In the genomic region with DNA sequence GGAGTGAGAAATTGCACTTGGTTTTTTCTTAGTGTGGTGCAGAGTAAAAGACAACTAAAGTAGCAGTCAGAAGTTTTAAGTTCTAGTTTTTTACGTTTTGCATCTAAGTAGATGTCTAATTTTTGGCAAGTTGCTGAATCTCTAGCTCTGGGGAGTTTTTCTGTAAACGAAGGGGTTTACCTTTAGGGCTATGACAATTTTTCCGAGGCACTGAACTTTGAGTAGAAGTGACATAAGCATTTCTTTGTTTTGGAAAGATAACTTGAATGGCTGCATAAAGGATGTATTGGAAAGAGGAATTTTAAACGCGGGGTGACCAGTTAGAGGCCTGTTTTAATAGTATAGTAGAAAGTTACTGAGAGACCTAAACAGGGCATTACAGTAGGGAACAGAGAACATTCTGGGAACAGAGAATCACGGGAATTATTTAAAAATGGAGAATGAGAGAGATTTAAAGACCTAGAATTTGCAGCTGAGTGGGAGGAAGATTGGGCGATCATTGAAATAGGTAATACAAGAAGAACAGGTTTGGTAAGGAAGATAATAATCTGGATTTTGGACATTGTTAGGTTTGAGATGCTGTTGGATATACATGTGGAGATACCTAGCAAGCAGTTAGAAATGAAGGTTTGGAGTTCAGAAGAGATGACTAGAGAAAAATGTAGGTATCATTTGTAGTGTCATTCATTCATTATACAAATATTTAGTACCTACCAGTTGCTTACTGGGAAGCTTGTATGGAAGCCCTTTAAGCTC, we compare ENCODE assay signal across 8 cellular contexts. TPM values are rescaled to one million over a fixed set of nuclear protein-coding genes. Genes with fewer than 3 reads are reported as not detected.
DNase-seq lines count a peak whose midpoint lies in the region; ATAC-seq and TF ChIP-seq lines count a peak whose summit lies in the region.

No MANE protein-coding gene starts in this region.

- ATAC-seq in HG03280 (IDR thresholded peaks at IDR 0.05; ENCODE audit: unreplicated experiment) (no peak), HG03520 (IDR thresholded peaks at IDR 0.05; ENCODE audit: unreplicated experiment) (no peak)

- peaks cover 46% of the 10 kb centered on the region for H3K4me1 Mint-ChIP-seq in nephron

- H3K4me1 ChIP-seq in colonic mucosa, result no peaks in the 10 kb centered on the region

- H3K4me3 Mint-ChIP-seq in nephron, result peak overlapping the region; percentile 96 to 97 (median 96)

- H3K4me3 ChIP-seq in LNCaP clone FGC (ENCODE audit: low read depth, low read length) (peak overlapping the region; percentile 95), colonic mucosa (peak overlapping the region; percentile 91)

- peak overlapping the region; percentile 30 to 97 for H3K9ac ChIP-seq in colonic mucosa (ENCODE audit: low read depth in 2 of 2, low read length in 2 of 2)

- H3K27me3 Mint-ChIP-seq in nephron (ENCODE audit: low read depth), result no peaks in the 10 kb centered on the region

- H3K27me3 ChIP-seq in colonic mucosa, result no peaks in the 10 kb centered on the region

- no peaks in the 10 kb centered on the region for H3K36me3 ChIP-seq in colonic mucosa

- intact Hi-C loops in colonic mucosa (cut with DNase I), result no loop called here

- DNase-seq in CD1c-positive myeloid dendritic cell (ENCODE audit: extremely low spot score) (peak; percentile 15), LNCaP clone FGC (ENCODE audit: low read depth) (no peak), colonic mucosa (no peak), AG08396 (ENCODE audit: low spot score) (no peak)
- no peak for DNase-seq in stimulated activated CD4-positive, alpha-beta T cell treated with anti-CD3 and anti-CD28 coated beads, Interleukin-12 subunit alpha, Interleukin-12 subunit beta, amount 100 ng/mL, for 4 hours

- no peaks in the 10 kb centered on the region for H3K9me3 Mint-ChIP-seq in nephron

- no peak for TF ChIP-seq CTCF in LNCaP clone FGC (IDR thresholded peaks at IDR 0.05; ENCODE audit: control insufficient read depth, extremely low read depth, insufficient read depth)
- TF ChIP-seq CTCF in colonic mucosa (IDR thresholded peaks at IDR 0.05), result no peak
- no peak for TF ChIP-seq CTCF in nephron (IDR thresholded peaks at IDR 0.05; ENCODE audit: unreplicated experiment in 3 of 3)

- H3K27ac ChIP-seq in colonic mucosa, result no peak overlapping the region

- no peaks in the 10 kb centered on the region for H3K9me3 ChIP-seq in colonic mucosa

- peak overlapping the region; percentile 97 to 99 (median 98) for H3K27ac Mint-ChIP-seq in nephron

- H3K36me3 Mint-ChIP-seq in nephron (ENCODE audit: low read depth), result peaks cover 5% of the 10 kb centered on the region

RNA-seq across cellular contexts. Expression of a gene that starts 1.2 kb away (rescaled TPM):
- 10 to 100 TPM; 37.8 to 38.7 TPM for total RNA-seq in colonic mucosa

RNA-seq across cellular contexts. Expression of a gene that starts 36.3 kb away (rescaled TPM):
- total RNA-seq in colonic mucosa, result 10 to 100 TPM in 1 of 2 donors, 1 to 10 TPM in 1; 8.8 to 20.9 TPM
